ENCODE assay signal across 9 cellular contexts in the genomic region with DNA sequence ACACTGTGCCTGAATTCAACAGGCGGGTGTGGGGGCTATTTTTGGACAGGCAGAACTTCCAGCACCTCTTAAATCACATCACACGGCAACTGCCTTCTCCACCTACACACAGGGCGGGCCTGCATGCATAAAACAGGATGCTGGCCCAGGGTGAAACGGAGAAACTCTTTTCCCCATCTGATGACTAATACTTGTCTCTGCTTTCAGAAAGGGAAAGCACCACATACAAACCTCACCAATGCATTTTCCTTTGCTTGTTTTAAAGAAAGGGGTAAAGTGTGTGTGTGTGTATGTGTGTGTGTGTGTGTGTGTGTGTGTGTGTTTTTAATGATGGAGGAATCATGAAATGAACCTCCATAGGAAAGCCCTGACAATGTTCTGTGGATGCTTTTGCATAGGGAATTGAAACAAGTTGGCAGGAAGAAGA. TPM values are rescaled to one million over a fixed set of nuclear protein-coding genes. Genes with fewer than 3 reads are reported as not detected.
DNase-seq lines count a peak whose midpoint lies in the region; ATAC-seq and TF ChIP-seq lines count a peak whose summit lies in the region.
"Had no signal": no experiment of that assay in that cellular context is flagged by ENCODE, and none has a peak within 500 bp of the region (broad histone marks: within the 10 kb centered on the region; RNA-seq: fewer than 3 reads in every experiment).

No MANE protein-coding gene starts in this region.

- 0 to 3% methylated on average over 4 of the region's 4 CpGs for WGBS in esophagus squamous epithelium, 2 donors

- DNase-seq in Right ventricle myocardium inferior (ENCODE audit: missing footprints) (peak; percentile 28), cardiac septum (ENCODE audit: low spot score) (no peak), osteocyte (ENCODE audit: extremely low spot score, unreplicated experiment) (no peak), esophagus squamous epithelium (lab: John Stamatoyannopoulos, UW) (no peak), HuH-7.5 (ENCODE audit: low spot score) (no peak)
- DNase-seq in activated T-cell treated with anti-CD3 and anti-CD28 coated beads, Interleukin-2, amount 50 U/mL, for 48 hours, result peak; percentile 35 to 42
- no peak for DNase-seq in activated T-helper 2 cell treated with anti-CD3 and anti-CD28 coated beads, Interferon-gamma antibody, Interleukin-2, Interleukin-4, amounts not matched to agents 10 μg/mL and 5 μg/mL and 100 μg/mL, durations not matched to agents 14 hours and 24 hours and 36 hours (ENCODE audit: low spot score)

- H3K4me3 ChIP-seq in esophagus squamous epithelium, result no peak overlapping the region

- H3K9me3 ChIP-seq in esophagus squamous epithelium, result no peaks in the 10 kb centered on the region

- no peaks in the 10 kb centered on the region for H3K36me3 ChIP-seq in esophagus squamous epithelium

- TF ChIP-seq CTCF in osteocyte (IDR thresholded peaks at IDR 0.05) (no peak), esophagus squamous epithelium (IDR thresholded peaks at IDR 0.05) (no peak)

- H3K4me1 ChIP-seq in esophagus squamous epithelium, result no peaks in the 10 kb centered on the region

- no peaks in the 10 kb centered on the region for H3K9me3 Mint-ChIP-seq in osteocyte (ENCODE audit: unreplicated experiment)
- H3K9me3 Mint-ChIP-seq in activated T-helper 2 cell treated with anti-CD3 and anti-CD28 coated beads, Interferon-gamma antibody, Interleukin-2, Interleukin-4, amounts not matched to agents 10 μg/mL and 5 μg/mL and 100 μg/mL, durations not matched to agents 14 hours and 24 hours and 36 hours, result no peaks in the 10 kb centered on the region
- H3K9me3 Mint-ChIP-seq: neural crest cell had no signal

- H3K4me3 Mint-ChIP-seq in osteocyte (ENCODE audit: unreplicated experiment), result no peak overlapping the region
- no peak overlapping the region for H3K4me3 Mint-ChIP-seq in activated T-helper 2 cell treated with anti-CD3 and anti-CD28 coated beads, Interferon-gamma antibody, Interleukin-2, Interleukin-4, amounts not matched to agents 10 μg/mL and 5 μg/mL and 100 μg/mL, durations not matched to agents 14 hours and 24 hours and 36 hours (ENCODE audit: low read depth)
- H3K4me3 Mint-ChIP-seq: neural crest cell had no signal

- intact Hi-C loops in Right ventricle myocardium inferior (cut with DNase I), result no loop called here
- intact Hi-C loops in cardiac septum (cut with DNase I), result no loop called here
- intact Hi-C loops in esophagus squamous epithelium (cut with DNase I), result no loop called here
- intact Hi-C loops in activated T-helper 2 cell treated with anti-CD3 and anti-CD28 coated beads, Interferon-gamma antibody, Interleukin-2, Interleukin-4, amounts not matched to agents 10 μg/mL and 5 μg/mL and 100 μg/mL, durations not matched to agents 14 hours and 24 hours and 36 hours (cut with micrococcal nuclease), result loop anchor here (10.0 kb wide), 1 partner anchor 62 kb away; no protein-coding TSS in a partner anchor

- no peaks in the 10 kb centered on the region for H3K27me3 ChIP-seq in esophagus squamous epithelium

- peaks cover 9% of the 10 kb centered on the region for H3K4me1 Mint-ChIP-seq in osteocyte (ENCODE audit: unreplicated experiment)
- peaks cover 7% of the 10 kb centered on the region for H3K4me1 Mint-ChIP-seq in activated T-helper 2 cell treated with anti-CD3 and anti-CD28 coated beads, Interferon-gamma antibody, Interleukin-2, Interleukin-4, amounts not matched to agents 10 μg/mL and 5 μg/mL and 100 μg/mL, durations not matched to agents 14 hours and 24 hours and 36 hours (ENCODE audit: low read depth)

- no peak for ATAC-seq in Right ventricle myocardium inferior
- peak; percentile 100 for ATAC-seq in HG02981 (IDR thresholded peaks at IDR 0.05; ENCODE audit: unreplicated experiment)

- peaks cover 3% of the 10 kb centered on the region for H3K27me3 Mint-ChIP-seq in osteocyte (ENCODE audit: unreplicated experiment)
- peaks cover 15% of the 10 kb centered on the region for H3K27me3 Mint-ChIP-seq in activated T-helper 2 cell treated with anti-CD3 and anti-CD28 coated beads, Interferon-gamma antibody, Interleukin-2, Interleukin-4, amounts not matched to agents 10 μg/mL and 5 μg/mL and 100 μg/mL, durations not matched to agents 14 hours and 24 hours and 36 hours (ENCODE audit: low read depth)

- H3K36me3 Mint-ChIP-seq in osteocyte (ENCODE audit: unreplicated experiment), result no peaks in the 10 kb centered on the region
- no peaks in the 10 kb centered on the region for H3K36me3 Mint-ChIP-seq in activated T-helper 2 cell treated with anti-CD3 and anti-CD28 coated beads, Interferon-gamma antibody, Interleukin-2, Interleukin-4, amounts not matched to agents 10 μg/mL and 5 μg/mL and 100 μg/mL, durations not matched to agents 14 hours and 24 hours and 36 hours (ENCODE audit: low read depth)

- H3K27ac Mint-ChIP-seq in osteocyte (ENCODE audit: unreplicated experiment), result peak overlapping the region; percentile 37
- H3K27ac Mint-ChIP-seq in activated T-helper 2 cell treated with anti-CD3 and anti-CD28 coated beads, Interferon-gamma antibody, Interleukin-2, Interleukin-4, amounts not matched to agents 10 μg/mL and 5 μg/mL and 100 μg/mL, durations not matched to agents 14 hours and 24 hours and 36 hours, result no peak overlapping the region

- H3K27ac ChIP-seq in esophagus squamous epithelium, result no peak overlapping the region

- no peak for TF ChIP-seq POLR2A in esophagus squamous epithelium (IDR thresholded peaks at IDR 0.05)

RNA-seq across cellular contexts. Expression of a gene that starts 48.5 kb away (rescaled TPM):
- total RNA-seq in Right ventricle myocardium inferior (not detected), cardiac septum (not detected), osteocyte (not detected in 2 replicates), esophagus squamous epithelium (10 to 100 TPM in 3 of 4 donors, 1 to 10 TPM in 1; 8.8 to 20.9 (median 13.8) TPM)
- not detected in 2 replicates for total RNA-seq in activated T-helper 2 cell treated with anti-CD3 and anti-CD28 coated beads, Interferon-gamma antibody, Interleukin-2, Interleukin-4, amounts not matched to agents 10 μg/mL and 5 μg/mL and 100 μg/mL, durations not matched to agents 14 hours and 24 hours and 36 hours

Comparison
In these comparisons a context has a peak if more than half of its experiments do, and no peak if none do; other contexts are left out.
1. DNase-seq: peak in Right ventricle myocardium inferior (single experiment) and activated T-cell treated with anti-CD3 and anti-CD28 coated beads, Interleukin-2, amount 50 U/mL, for 48 hours (2 of 2); none in cardiac septum (single experiment), osteocyte (single experiment), esophagus squamous epithelium (single experiment), activated T-helper 2 cell treated with anti-CD3 and anti-CD28 coated beads, Interferon-gamma antibody, Interleukin-2, Interleukin-4, amounts not matched to agents 10 μg/mL and 5 μg/mL and 100 μg/mL, durations not matched to agents 14 hours and 24 hours and 36 hours (single experiment) and HuH-7.5 (single experiment).